ENCODE assay signal across 10 cellular contexts in the genomic region with DNA sequence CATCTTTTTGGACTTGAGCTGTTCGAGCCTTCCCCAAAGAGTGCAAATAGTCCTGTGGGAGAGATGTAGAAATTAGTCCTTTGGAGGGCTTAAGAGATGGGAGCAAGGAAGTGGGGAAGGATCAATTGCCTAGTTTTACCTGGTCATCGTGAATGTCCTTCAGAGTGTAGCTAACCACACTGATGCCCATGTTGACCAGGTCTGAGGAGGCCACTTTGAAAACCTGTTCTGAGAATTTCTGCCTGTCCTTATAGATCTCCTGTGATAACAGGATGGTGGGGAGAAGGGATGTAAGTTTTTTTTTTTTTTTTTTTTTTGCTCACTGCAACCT. TPM values are rescaled to one million over a fixed set of nuclear protein-coding genes. Genes with fewer than 3 reads are reported as not detected.
A peak's percentile ranks its signal among the peaks of the same experiment; 100 is the strongest.
DNase-seq lines count a peak whose midpoint lies in the region; ATAC-seq, FAIRE-seq and TF ChIP-seq lines count a peak whose summit lies in the region.
"Had no signal": no experiment of that assay in that cellular context is flagged by ENCODE, and none has a peak within 500 bp of the region (broad histone marks: within the 10 kb centered on the region; RNA-seq: fewer than 3 reads in every experiment).

No MANE protein-coding gene starts in this region.

- H3K4me3 Mint-ChIP-seq in CD4-positive, alpha-beta memory T cell, result peak overlapping the region in 6 of 8 donors; percentile 21 to 91 (median 44)
- H3K4me3 Mint-ChIP-seq in HFFc6, result peak overlapping the region; percentile 94
- H3K4me3 Mint-ChIP-seq in astrocyte (ENCODE audit: unreplicated experiment), result peak overlapping the region; percentile 88
- peak overlapping the region; percentile 78 to 98 (median 92) for H3K4me3 Mint-ChIP-seq in nephron

- TF ChIP-seq CTCF in HFFc6 (IDR thresholded peaks at IDR 0.05) (no peak), astrocyte (IDR thresholded peaks at IDR 0.05; ENCODE audit: insufficient read depth, low read depth, low read length) (no peak), nephron (IDR thresholded peaks at IDR 0.05; ENCODE audit: unreplicated experiment in 3 of 3) (no peak), GM20000 (IDR thresholded peaks at IDR 0.05; ENCODE audit: extremely low read depth, missing control alignments) (no peak)

- H3K36me3 ChIP-seq in CD4-positive, alpha-beta memory T cell (ENCODE audit: insufficient read depth, low read length), result peaks cover 22% of the 10 kb centered on the region
- peaks cover 9% of the 10 kb centered on the region for H3K36me3 ChIP-seq in astrocyte (ENCODE audit: insufficient read depth, low read length)

- POLR2A ChIA-PET in CD4-positive, alpha-beta memory T cell (lab: Charles Lee; ENCODE audit: partially characterized antibody), result no interaction called here

- H3K4me1 ChIP-seq in CD4-positive, alpha-beta memory T cell (ENCODE audit: insufficient read depth, low read length), result peaks cover 74% of the 10 kb centered on the region
- H3K4me1 ChIP-seq in astrocyte (ENCODE audit: insufficient read depth, low read length), result peaks cover 22% of the 10 kb centered on the region

- no peak for ATAC-seq in activated CD4-positive, CD25-positive, alpha-beta regulatory T cell treated with anti-CD3 and anti-CD28 coated beads, Interleukin-2, amount 50 U/mL, for 24 hours

- H3K27ac Mint-ChIP-seq in CD4-positive, alpha-beta memory T cell, result peak overlapping the region in 3 of 7 donors; percentile 32 to 76 (median 75)
- peak overlapping the region; percentile 93 for H3K27ac Mint-ChIP-seq in HFFc6
- H3K27ac Mint-ChIP-seq in astrocyte (ENCODE audit: unreplicated experiment), result peak overlapping the region; percentile 99
- H3K27ac Mint-ChIP-seq in nephron, result peak overlapping the region in 2 of 3 experiments; percentile 61 to 72

- DNase-seq in CD4-positive, alpha-beta memory T cell, result no peak
- DNase-seq in HFFc6, result no peak
- DNase-seq in astrocyte (ENCODE audit: low read depth), result no peak
- DNase-seq in LoVo (ENCODE audit: low spot score), result no peak
- no peak for DNase-seq in GM20000 (ENCODE audit: low spot score)
- DNase-seq: NCI-H446, small intestine had no signal

- no peaks in the 10 kb centered on the region for H3K27me3 Mint-ChIP-seq in CD4-positive, alpha-beta memory T cell
- H3K27me3 Mint-ChIP-seq in HFFc6 (ENCODE audit: insufficient read depth), result peaks cover 15% of the 10 kb centered on the region
- H3K27me3 Mint-ChIP-seq in astrocyte (ENCODE audit: low read depth, unreplicated experiment), result no peaks in the 10 kb centered on the region
- H3K27me3 Mint-ChIP-seq in nephron (ENCODE audit: low read depth), result no peaks in the 10 kb centered on the region

- H3K36me3 Mint-ChIP-seq in CD4-positive, alpha-beta memory T cell, result peaks cover 31 to 38% of the 10 kb centered on the region in 2 donors
- peaks cover 70% of the 10 kb centered on the region for H3K36me3 Mint-ChIP-seq in HFFc6 (ENCODE audit: low read depth)
- H3K36me3 Mint-ChIP-seq in astrocyte (ENCODE audit: low read depth, unreplicated experiment), result peaks cover 26% of the 10 kb centered on the region
- H3K36me3 Mint-ChIP-seq in nephron (ENCODE audit: low read depth), result peaks cover 52% of the 10 kb centered on the region

- H3K9ac ChIP-seq in astrocyte (ENCODE audit: low read length), result peak overlapping the region; percentile 97

- no peak overlapping the region for H3K27ac ChIP-seq in CD4-positive, alpha-beta memory T cell (ENCODE audit: low read depth, low read length)
- peak overlapping the region; percentile 94 for H3K27ac ChIP-seq in astrocyte (ENCODE audit: low read depth, low read length)

- H3K4me1 Mint-ChIP-seq in CD4-positive, alpha-beta memory T cell, result peaks cover 56 to 90% (median 74%) of the 10 kb centered on the region in 4 donors
- peaks cover 69% of the 10 kb centered on the region for H3K4me1 Mint-ChIP-seq in HFFc6 (ENCODE audit: low read depth)
- H3K4me1 Mint-ChIP-seq in astrocyte (ENCODE audit: low read depth, unreplicated experiment), result peaks cover 29% of the 10 kb centered on the region
- peaks cover 26% of the 10 kb centered on the region for H3K4me1 Mint-ChIP-seq in nephron

- no peak overlapping the region for H2AFZ ChIP-seq in astrocyte (ENCODE audit: low read depth, low read length)

- FAIRE-seq in astrocyte (lab: Jason Lieb, UNC), result no peak
- FAIRE-seq: endometrium, small intestine had no signal

- H3K27me3 ChIP-seq in CD4-positive, alpha-beta memory T cell (ENCODE audit: insufficient read depth, low read length), result no peaks in the 10 kb centered on the region
- H3K27me3 ChIP-seq in astrocyte (ENCODE audit: insufficient read depth, low read length), result no peaks in the 10 kb centered on the region

- no peak overlapping the region for H3K4me3 ChIP-seq in CD4-positive, alpha-beta memory T cell (ENCODE audit: low read length in 2 of 2)
- no peak overlapping the region for H3K4me3 ChIP-seq in astrocyte (ENCODE audit: insufficient read depth, low read depth, low read length)

- H3K4me2 ChIP-seq in astrocyte (ENCODE audit: low read length), result peak overlapping the region; percentile 84

- CTCF ChIA-PET in CD4-positive, alpha-beta memory T cell (lab: Charles Lee; ENCODE audit: partially characterized antibody), result interaction anchor here (0.8 to 4.0 kb wide), 3 partner anchors 10 to 197 kb away, joined by 3 to 27 read pairs (median 3); no protein-coding TSS in a partner anchor

- H3K9me3 Mint-ChIP-seq in CD4-positive, alpha-beta memory T cell, result no peaks in the 10 kb centered on the region
- H3K9me3 Mint-ChIP-seq in HFFc6, result no peaks in the 10 kb centered on the region
- H3K9me3 Mint-ChIP-seq in astrocyte (ENCODE audit: unreplicated experiment), result no peaks in the 10 kb centered on the region
- H3K9me3 Mint-ChIP-seq in nephron, result no peaks in the 10 kb centered on the region

- peaks cover 33% of the 10 kb centered on the region for H4K20me1 ChIP-seq in astrocyte (ENCODE audit: insufficient read depth, low read length)

- H3K9me3 ChIP-seq in CD4-positive, alpha-beta memory T cell (ENCODE audit: control insufficient read depth in 1 of 2, low read length in 2 of 2), result no peaks in the 10 kb centered on the region
- H3K9me3 ChIP-seq in astrocyte (ENCODE audit: insufficient read depth, low read depth, low read length), result no peaks in the 10 kb centered on the region

- H3K79me2 ChIP-seq in astrocyte (ENCODE audit: insufficient read depth, low read length), result peaks cover 50% of the 10 kb centered on the region

- intact Hi-C loops in CD4-positive, alpha-beta memory T cell (cut with micrococcal nuclease), result loop anchor here (5.0 kb wide), 1 partner anchor 72 kb away; no protein-coding TSS in a partner anchor

RNA-seq across cellular contexts. Expression of a gene that starts 2.0 kb away (rescaled TPM):
- total RNA-seq in CD4-positive, alpha-beta memory T cell, result 10 to 100 TPM; 75.3 to 78.5 TPM
- 10 to 100 TPM; 74.6 to 82.1 TPM for polyA plus RNA-seq in CD4-positive, alpha-beta memory T cell
- 100 to 1,000 TPM; 218 to 286 (median 236) TPM for total RNA-seq in HFFc6 (2021; fragmentation: NEBNext Ultra II Directional; extraction: Animal tissue kit (Norgen Biotek cat#: 25700))
- 77.6 and 85.2 TPM in 2 replicates for total RNA-seq in astrocyte

RNA-seq across cellular contexts. Expression of a gene that starts 3.8 kb away (rescaled TPM):
- total RNA-seq in CD4-positive, alpha-beta memory T cell, result 10 to 100 TPM; 11.3 to 11.4 TPM
- under 1 TPM; 0.77 to 0.83 TPM for polyA plus RNA-seq in CD4-positive, alpha-beta memory T cell
- 10 to 100 TPM; 38.1 to 62.4 (median 60.2) TPM for total RNA-seq in HFFc6 (2021; fragmentation: NEBNext Ultra II Directional; extraction: Animal tissue kit (Norgen Biotek cat#: 25700))
- 216 and 221 TPM in 2 replicates for total RNA-seq in astrocyte

RNA-seq across cellular contexts. Expression of a gene that starts 20.4 kb away (rescaled TPM):
- 100 to 1,000 TPM; 285 to 300 TPM for total RNA-seq in CD4-positive, alpha-beta memory T cell
- polyA plus RNA-seq in CD4-positive, alpha-beta memory T cell, result 100 to 1,000 TPM in 1 of 2 donors, 10 to 100 TPM in 1; 74.8 to 142 TPM
- 1,000 to 10,000 TPM; 1,052 to 1,712 (median 1,589) TPM for total RNA-seq in HFFc6 (2021; fragmentation: NEBNext Ultra II Directional; extraction: Animal tissue kit (Norgen Biotek cat#: 25700))
- 815 and 887 TPM in 2 replicates for total RNA-seq in astrocyte

RNA-seq across cellular contexts. Expression of a gene that starts 23.4 kb away (rescaled TPM):
- total RNA-seq in CD4-positive, alpha-beta memory T cell, result 10 to 100 TPM; 60.7 to 73.5 TPM
- polyA plus RNA-seq in CD4-positive, alpha-beta memory T cell, result 1 to 10 TPM in 1 of 2 donors, not detected in 1; 9.8 TPM
- 10 to 100 TPM; 18.4 to 31.9 (median 28.1) TPM for total RNA-seq in HFFc6 (2021; fragmentation: NEBNext Ultra II Directional; extraction: Animal tissue kit (Norgen Biotek cat#: 25700))
- total RNA-seq in astrocyte, result 25.2 and 25.4 TPM in 2 replicates

RNA-seq across cellular contexts. Expression of a gene that starts 49.7 kb away (rescaled TPM):
- 1 to 10 TPM; 6.4 to 6.6 TPM for total RNA-seq in CD4-positive, alpha-beta memory T cell
- polyA plus RNA-seq in CD4-positive, alpha-beta memory T cell, result 10 to 100 TPM in 1 of 2 donors, 1 to 10 TPM in 1; 9.1 to 15.8 TPM
- 10 to 100 TPM; 16.3 to 35.1 (median 31.1) TPM for total RNA-seq in HFFc6 (2021; fragmentation: NEBNext Ultra II Directional; extraction: Animal tissue kit (Norgen Biotek cat#: 25700))
- total RNA-seq in astrocyte, result 12.2 and 12.8 TPM in 2 replicates

Comparison
In these comparisons a context has a peak if more than half of its experiments do, and no peak if none do; other contexts are left out.
1. H3K4me3 Mint-ChIP-seq: peak in every context shown above with its lines; median percentile 94 in HFFc6; 92 in nephron; 88 in astrocyte; 44 in CD4-positive, alpha-beta memory T cell.